ENCODE assay signal across 8 cellular contexts in the genomic region with DNA sequence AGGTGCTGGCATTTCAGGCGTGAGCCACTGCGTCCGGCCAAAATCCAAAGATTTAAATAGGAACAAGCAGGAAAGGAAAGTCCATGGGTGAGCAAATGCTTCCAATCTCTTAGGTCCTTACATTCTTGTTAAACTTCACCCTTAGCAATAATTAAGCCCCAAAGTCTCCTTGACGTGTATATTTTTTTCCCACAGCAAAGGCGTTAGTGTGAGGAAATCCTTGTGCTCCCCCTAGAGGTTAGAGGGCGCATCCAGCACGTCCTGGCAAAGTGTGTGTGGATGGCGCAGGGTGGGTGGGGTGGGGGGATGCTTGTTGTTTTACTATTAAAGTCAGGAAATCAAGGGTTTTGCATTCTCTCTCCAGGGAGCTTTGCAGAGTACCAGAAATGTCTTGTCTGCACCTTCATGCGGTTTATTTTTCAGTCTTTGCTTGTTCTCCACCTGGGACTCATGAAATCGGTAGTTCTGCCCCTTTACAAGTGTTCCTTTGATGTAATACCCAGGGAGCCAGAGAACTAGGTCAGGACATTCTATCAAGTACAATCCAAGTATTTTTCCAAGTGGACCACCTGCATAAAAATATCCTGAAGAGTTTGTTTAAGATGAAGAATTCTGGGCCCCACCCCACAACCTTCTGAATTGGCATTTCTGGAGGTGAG. TPM values are rescaled to one million over a fixed set of nuclear protein-coding genes. Genes with fewer than 3 reads are reported as not detected.
DNase-seq lines count a peak whose midpoint lies in the region; ATAC-seq and TF ChIP-seq lines count a peak whose summit lies in the region.

No MANE protein-coding gene starts in this region.

- no peaks in the 10 kb centered on the region for H3K9me3 ChIP-seq in NT2/D1 (ENCODE audit: insufficient read depth, low read length)
- H3K9me3 ChIP-seq in esophagus muscularis mucosa: no peaks in the 10 kb centered on the region
- no peaks in the 10 kb centered on the region for H3K9me3 ChIP-seq in suprapubic skin

- H3K4me3 Mint-ChIP-seq in natural killer cell treated with Interleukin-12 subunit alpha and Interleukin-12 subunit beta and Interleukin-15 and Interleukin-18, amount 100 ng/mL, for 72 hours: no peak overlapping the region

- WGBS in esophagus muscularis mucosa: 30% methylated on average over 9 of the region's 10 CpGs
- 30% methylated on average over 10 of the region's 10 CpGs for WGBS in suprapubic skin

- intact Hi-C loops in esophagus muscularis mucosa (cut with DNase I): loop anchor here (5.0 kb wide), 1 partner anchor 150 kb away; no protein-coding TSS in a partner anchor

- TF ChIP-seq POLR2A in esophagus muscularis mucosa (IDR thresholded peaks at IDR 0.05; ENCODE audit: low read depth) (no peak), suprapubic skin (IDR thresholded peaks at IDR 0.05) (no peak)

- no peaks in the 10 kb centered on the region for H3K36me3 Mint-ChIP-seq in natural killer cell treated with Interleukin-12 subunit alpha and Interleukin-12 subunit beta and Interleukin-15 and Interleukin-18, amount 100 ng/mL, for 72 hours

- no peaks in the 10 kb centered on the region for H3K27me3 Mint-ChIP-seq in natural killer cell treated with Interleukin-12 subunit alpha and Interleukin-12 subunit beta and Interleukin-15 and Interleukin-18, amount 100 ng/mL, for 72 hours

- H3K27me3 ChIP-seq in NT2/D1 (ENCODE audit: insufficient read depth, insufficient read length) (no peaks in the 10 kb centered on the region), esophagus muscularis mucosa (no peaks in the 10 kb centered on the region), suprapubic skin (no peaks in the 10 kb centered on the region)

- H3K9ac ChIP-seq in NT2/D1 (ENCODE audit: insufficient read length, low read depth): no peak overlapping the region

- no peak overlapping the region for H3K27ac Mint-ChIP-seq in natural killer cell treated with Interleukin-12 subunit alpha and Interleukin-12 subunit beta and Interleukin-15 and Interleukin-18, amount 100 ng/mL, for 72 hours

- H3K36me3 ChIP-seq in NT2/D1 (ENCODE audit: insufficient read depth, insufficient read length, low read length) (no peaks in the 10 kb centered on the region), esophagus muscularis mucosa (no peaks in the 10 kb centered on the region), suprapubic skin (no peaks in the 10 kb centered on the region)

- DNase-seq in GM03348 (ENCODE audit: low spot score) (peak; percentile 85), HT1080 (ENCODE audit: low read depth) (peak; percentile 51), NT2/D1 (ENCODE audit: low read depth, low spot score) (peak; percentile 51), activated T-cell treated with anti-CD3 and anti-CD28 coated beads for 24 hours (ENCODE audit: low read depth) (peak; percentile 46), esophagus muscularis mucosa (ENCODE audit: extremely low spot score) (no peak), suprapubic skin (ENCODE audit: low spot score in 2 of 2) (peak in 1 of 2 donors; percentile 71)
- no peak for DNase-seq in natural killer cell treated with Interleukin-12 subunit alpha and Interleukin-12 subunit beta and Interleukin-15 and Interleukin-18, amount 100 ng/mL, for 72 hours (ENCODE audit: low spot score)

- no peaks in the 10 kb centered on the region for H3K4me1 Mint-ChIP-seq in natural killer cell treated with Interleukin-12 subunit alpha and Interleukin-12 subunit beta and Interleukin-15 and Interleukin-18, amount 100 ng/mL, for 72 hours (ENCODE audit: low read depth in 2 of 2)

- H3K4me1 ChIP-seq in NT2/D1 (ENCODE audit: insufficient read depth, insufficient read length) (no peaks in the 10 kb centered on the region), esophagus muscularis mucosa (peaks cover 0 to 7% (median 3%) of the 10 kb centered on the region in 4 donors), suprapubic skin (no peaks in the 10 kb centered on the region)

- H3K9me3 Mint-ChIP-seq in natural killer cell treated with Interleukin-12 subunit alpha and Interleukin-12 subunit beta and Interleukin-15 and Interleukin-18, amount 100 ng/mL, for 72 hours: no peaks in the 10 kb centered on the region

- TF ChIP-seq CTCF in esophagus muscularis mucosa (IDR thresholded peaks at IDR 0.05): peak; percentile 54 to 85 (median 83)
- TF ChIP-seq CTCF in suprapubic skin (IDR thresholded peaks at IDR 0.05): peak; percentile 26 to 84

- H3K27ac ChIP-seq in esophagus muscularis mucosa (replicated peaks in 1 of 4): no peak overlapping the region
- H3K27ac ChIP-seq in suprapubic skin: no peak overlapping the region

- TF ChIP-seq EP300 in esophagus muscularis mucosa (IDR thresholded peaks at IDR 0.05) (no peak), suprapubic skin (IDR thresholded peaks at IDR 0.05) (no peak)

- ATAC-seq in natural killer cell treated with Interleukin-12 subunit alpha and Interleukin-12 subunit beta and Interleukin-15 and Interleukin-18, amount 100 ng/mL, for 72 hours: peak; percentile 74 to 85
- no peak for ATAC-seq in HG03095 (IDR thresholded peaks at IDR 0.05; ENCODE audit: unreplicated experiment)

- no peak overlapping the region for H3K4me3 ChIP-seq in NT2/D1 (ENCODE audit: insufficient read length, low read depth)
- no peak overlapping the region for H3K4me3 ChIP-seq in esophagus muscularis mucosa
- H3K4me3 ChIP-seq in suprapubic skin: no peak overlapping the region

RNA-seq across cellular contexts. Expression of gene ITSN2, which starts 22.2 kb away (rescaled TPM):
- 16.3 and 29.9 TPM in 2 replicates for total RNA-seq in HT1080 (2014; rRNA removed; shearing (Covaris generic))
- 18.4 and 21.9 TPM in 2 replicates for polyA plus RNA-seq in HT1080 (2015; cell fraction: cytosol; rRNA removed)
- polyA plus RNA-seq in HT1080 (2015; cell fraction: nucleus; rRNA removed): 50.3 and 51.9 TPM in 2 replicates
- 10 to 100 TPM; 47.0 to 60.2 (median 53.6) TPM for total RNA-seq in esophagus muscularis mucosa
- 10 to 100 TPM; 71.5 to 80.7 TPM for total RNA-seq in natural killer cell treated with Interleukin-12 subunit alpha and Interleukin-12 subunit beta and Interleukin-15 and Interleukin-18, amount 100 ng/mL, for 72 hours
- 10 to 100 TPM; 65.8 to 92.6 (median 69.7) TPM for total RNA-seq in suprapubic skin

Comparison
In these comparisons a context has a peak if more than half of its experiments do, and no peak if none do; other contexts are left out.
1. DNase-seq: peak in GM03348 (single experiment), HT1080 (single experiment), NT2/D1 (single experiment) and activated T-cell treated with anti-CD3 and anti-CD28 coated beads for 24 hours (single experiment); none in esophagus muscularis mucosa (single experiment) and natural killer cell treated with Interleukin-12 subunit alpha and Interleukin-12 subunit beta and Interleukin-15 and Interleukin-18, amount 100 ng/mL, for 72 hours (single experiment).